1 cellular context compared by ENCODE assay signal in the genomic region with DNA sequence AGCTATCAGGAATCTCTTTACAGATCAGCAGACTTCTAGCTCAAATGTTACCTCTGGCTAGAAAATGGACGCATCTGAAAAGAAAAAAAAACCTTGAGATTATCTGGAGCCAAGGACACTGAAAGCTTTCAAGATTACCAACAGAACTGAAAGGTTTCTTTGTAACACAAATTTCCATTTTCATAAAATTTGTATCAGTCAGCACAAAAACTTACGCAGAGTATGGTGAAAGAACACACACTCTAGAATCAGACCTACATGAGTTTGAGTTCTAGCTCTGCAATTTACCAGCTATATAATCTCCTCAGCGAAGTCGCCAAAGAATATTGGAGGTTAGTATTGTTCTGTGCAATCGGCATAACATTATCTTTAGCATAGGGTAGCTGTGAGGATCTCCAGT.
TF ChIP-seq lines count a peak whose summit lies in the region.

No MANE protein-coding gene starts in this region.

TF ChIP-seq in IMR-90, 13 proteins besides CTCF, POLR2A, EP300 and RAD21:
- TF ChIP-seq MAFK (IDR thresholded peaks at IDR 0.05; ENCODE audit: low read depth, low read length) (peak; percentile 86), MAZ (IDR thresholded peaks at IDR 0.05; ENCODE audit: borderline replicate concordance, low read depth, low read length) (no peak)
